28 cellular contexts compared by ENCODE assay signal in genomic region chr17:51683291-51683690, GRCh38.
"Had no signal": no experiment of that assay in that cellular context is flagged by ENCODE, and none has a peak within 500 bp of the region (broad histone marks: within the 10 kb centered on the region; RNA-seq: fewer than 3 reads in every experiment).

No MANE protein-coding gene starts in this region.

- DNase-seq: stimulated activated CD4-positive, alpha-beta T cell treated with anti-CD3 and anti-CD28 coated beads, Interleukin-2, amount 100 ng/mL, for 48 hours; stimulated activated CD4-positive, alpha-beta T cell treated with anti-CD3 and anti-CD28 coated beads, Interleukin-4, amount 100 ng/mL, for 1 hour; stimulated activated CD4-positive, alpha-beta T cell treated with anti-CD3 and anti-CD28 coated beads, Interleukin-4, amount 100 ng/mL, for 24 hours; stimulated activated CD4-positive, alpha-beta T cell treated with anti-CD3 and anti-CD28 coated beads, Interleukin-4, amount 100 ng/mL, for 4 hours; stimulated activated CD8-positive, alpha-beta memory T cell treated with anti-CD3 and anti-CD28 coated beads, Interleukin-4, amount 100 ng/mL, for 48 hours; stimulated activated naive B cell treated with anti-CD40 and anti-IgM and Interleukin-4, amounts not matched to agents 10 μg/mL and 1 μg/mL and 100 μg/mL, for 72 hours; stimulated activated naive CD4-positive, alpha-beta T cell; stimulated activated naive CD4-positive, alpha-beta T cell treated with Interleukin-2 at 50 U/mL for 16 hours; stimulated activated naive CD8-positive, alpha-beta T cell treated with anti-CD3 and anti-CD28 coated beads, Interleukin-15, amount 100 ng/mL, for 72 hours; stimulated activated naive CD8-positive, alpha-beta T cell treated with anti-CD3 and anti-CD28 coated beads, Interleukin-15, Interleukin-2, amounts not matched to agents 100 U/mL and 50 U/mL, for 24 hours; stomach; substantia nigra; testis; thyroid gland; tibial artery; transverse colon; trophoblast cell; upper lobe of left lung; upper lobe of right lung; uterus had no signal

- H3K27ac Mint-ChIP-seq: stimulated activated effector memory CD8-positive, alpha-beta T cell treated with anti-CD3 and anti-CD28 coated beads, Interleukin-12 subunit alpha, Interleukin-12 subunit beta, amount 100 ng/mL, for 72 hours; stimulated activated memory B cell treated with anti-CD40 and anti-IgM and Interleukin-4, amounts not matched to agents 10 μg/mL and 1 μg/mL and 100 μg/mL, for 72 hours; stimulated activated naive B cell treated with anti-CD40 and anti-IgM and Interleukin-4, amounts not matched to agents 10 μg/mL and 1 μg/mL and 100 μg/mL, for 72 hours; stimulated activated naive CD8-positive, alpha-beta T cell treated with anti-CD3 and anti-CD28 coated beads, Interleukin-15, amount 100 ng/mL, for 72 hours; stimulated activated naive CD8-positive, alpha-beta T cell treated with anti-CD3 and anti-CD28 coated beads, Interleukin-15, Interleukin-2, amounts not matched to agents 100 ng/mL and 50 ng/mL, for 24 hours; type B pancreatic cell had no signal

- H3K4me1 Mint-ChIP-seq: stimulated activated effector memory CD8-positive, alpha-beta T cell treated with anti-CD3 and anti-CD28 coated beads, Interleukin-12 subunit alpha, Interleukin-12 subunit beta, amount 100 ng/mL, for 72 hours; stimulated activated memory B cell treated with anti-CD40 and anti-IgM and Interleukin-4, amounts not matched to agents 10 μg/mL and 1 μg/mL and 100 μg/mL, for 72 hours; stimulated activated naive B cell treated with anti-CD40 and anti-IgM and Interleukin-4, amounts not matched to agents 10 μg/mL and 1 μg/mL and 100 μg/mL, for 72 hours; stimulated activated naive CD8-positive, alpha-beta T cell treated with anti-CD3 and anti-CD28 coated beads, Interleukin-15, amount 100 ng/mL, for 72 hours had no signal

- H3K4me1 ChIP-seq: stomach, suprapubic skin, testis, thyroid gland, tibial artery, tibial nerve, transverse colon, upper lobe of left lung, upper lobe of right lung, uterus, vagina had no signal

- H3K9me3 Mint-ChIP-seq: stimulated activated memory B cell treated with anti-CD40 and anti-IgM and Interleukin-4, amounts not matched to agents 10 μg/mL and 1 μg/mL and 100 μg/mL, for 72 hours; stimulated activated naive CD8-positive, alpha-beta T cell treated with anti-CD3 and anti-CD28 coated beads, Interleukin-15, amount 100 ng/mL, for 72 hours; stimulated activated naive CD8-positive, alpha-beta T cell treated with anti-CD3 and anti-CD28 coated beads, Interleukin-15, Interleukin-2, amounts not matched to agents 100 ng/mL and 50 ng/mL, for 24 hours; type B pancreatic cell had no signal

- H3K27me3 Mint-ChIP-seq: stimulated activated memory B cell treated with anti-CD40 and anti-IgM and Interleukin-4, amounts not matched to agents 10 μg/mL and 1 μg/mL and 100 μg/mL, for 72 hours; stimulated activated naive B cell treated with anti-CD40 and anti-IgM and Interleukin-4, amounts not matched to agents 10 μg/mL and 1 μg/mL and 100 μg/mL, for 72 hours; stimulated activated naive CD8-positive, alpha-beta T cell treated with anti-CD3 and anti-CD28 coated beads, Interleukin-15, Interleukin-2, amounts not matched to agents 100 ng/mL and 50 ng/mL, for 24 hours had no signal

- H3K4me3 ChIP-seq: stomach, suprapubic skin, testis, thoracic aorta, thyroid gland, tibial artery, tibial nerve, transverse colon, upper lobe of left lung, upper lobe of right lung, uterus, vagina had no signal

- H3K36me3 Mint-ChIP-seq: stimulated activated effector memory CD8-positive, alpha-beta T cell treated with anti-CD3 and anti-CD28 coated beads, Interleukin-12 subunit alpha, Interleukin-12 subunit beta, amount 100 ng/mL, for 72 hours; stimulated activated memory B cell treated with anti-CD40 and anti-IgM and Interleukin-4, amounts not matched to agents 10 μg/mL and 1 μg/mL and 100 μg/mL, for 72 hours; stimulated activated naive B cell treated with anti-CD40 and anti-IgM and Interleukin-4, amounts not matched to agents 10 μg/mL and 1 μg/mL and 100 μg/mL, for 72 hours; type B pancreatic cell had no signal

- H3K36me3 ChIP-seq: stomach, suprapubic skin, thoracic aorta, thyroid gland, tibial artery, tibial nerve, transverse colon, upper lobe of left lung, upper lobe of right lung, uterus, vagina had no signal

- H3K4me3 Mint-ChIP-seq: stimulated activated effector memory CD8-positive, alpha-beta T cell treated with anti-CD3 and anti-CD28 coated beads, Interleukin-12 subunit alpha, Interleukin-12 subunit beta, amount 100 ng/mL, for 72 hours; stimulated activated memory B cell treated with anti-CD40 and anti-IgM and Interleukin-4, amounts not matched to agents 10 μg/mL and 1 μg/mL and 100 μg/mL, for 72 hours; stimulated activated naive B cell treated with anti-CD40 and anti-IgM and Interleukin-4, amounts not matched to agents 10 μg/mL and 1 μg/mL and 100 μg/mL, for 72 hours; stimulated activated naive CD8-positive, alpha-beta T cell treated with anti-CD3 and anti-CD28 coated beads, Interleukin-15, amount 100 ng/mL, for 72 hours; stimulated activated naive CD8-positive, alpha-beta T cell treated with anti-CD3 and anti-CD28 coated beads, Interleukin-15, Interleukin-2, amounts not matched to agents 100 ng/mL and 50 ng/mL, for 24 hours; type B pancreatic cell had no signal

- ATAC-seq: stimulated activated effector memory CD8-positive, alpha-beta T cell treated with anti-CD3 and anti-CD28 coated beads, Interleukin-12 subunit alpha, Interleukin-12 subunit beta, amount 100 ng/mL, for 72 hours; stimulated activated memory B cell treated with anti-CD40 and anti-IgM and Interleukin-4, amounts not matched to agents 10 μg/mL and 1 μg/mL and 100 μg/mL, for 72 hours; stimulated activated naive B cell treated with anti-CD40 and anti-IgM and Interleukin-4, amounts not matched to agents 10 μg/mL and 1 μg/mL and 100 μg/mL, for 72 hours; stimulated activated naive CD8-positive, alpha-beta T cell treated with anti-CD3 and anti-CD28 coated beads, Interleukin-15, amount 100 ng/mL, for 72 hours; stimulated activated naive CD8-positive, alpha-beta T cell treated with anti-CD3 and anti-CD28 coated beads, Interleukin-15, Interleukin-2, amounts not matched to agents 100 U/mL and 50 U/mL, for 24 hours; upper lobe of right lung had no signal

- H3K9me3 ChIP-seq: stomach, suprapubic skin, testis, thoracic aorta, thyroid gland, tibial artery, tibial nerve, transverse colon, upper lobe of left lung, upper lobe of right lung, uterus, vagina had no signal

- H3K27ac ChIP-seq: stomach, suprapubic skin, testis, thoracic aorta, thyroid gland, tibial artery, tibial nerve, transverse colon, upper lobe of left lung, upper lobe of right lung, uterus, vagina had no signal

- H3K27me3 ChIP-seq: testis, thyroid gland, tibial artery, tibial nerve, transverse colon, upper lobe of left lung, upper lobe of right lung, uterus, vagina had no signal
